ENCODE assay signal across 1 cellular context in genomic region chr19:54464624-54465266, GRCh38.
TF ChIP-seq lines count a peak whose summit lies in the region.

No MANE protein-coding gene starts in this region.

TF ChIP-seq in HEK293, 187 proteins besides CTCF, POLR2A, EP300 and RAD21 (continued from another document and continues in another):
- TF ChIP-seq, protein P1, sequence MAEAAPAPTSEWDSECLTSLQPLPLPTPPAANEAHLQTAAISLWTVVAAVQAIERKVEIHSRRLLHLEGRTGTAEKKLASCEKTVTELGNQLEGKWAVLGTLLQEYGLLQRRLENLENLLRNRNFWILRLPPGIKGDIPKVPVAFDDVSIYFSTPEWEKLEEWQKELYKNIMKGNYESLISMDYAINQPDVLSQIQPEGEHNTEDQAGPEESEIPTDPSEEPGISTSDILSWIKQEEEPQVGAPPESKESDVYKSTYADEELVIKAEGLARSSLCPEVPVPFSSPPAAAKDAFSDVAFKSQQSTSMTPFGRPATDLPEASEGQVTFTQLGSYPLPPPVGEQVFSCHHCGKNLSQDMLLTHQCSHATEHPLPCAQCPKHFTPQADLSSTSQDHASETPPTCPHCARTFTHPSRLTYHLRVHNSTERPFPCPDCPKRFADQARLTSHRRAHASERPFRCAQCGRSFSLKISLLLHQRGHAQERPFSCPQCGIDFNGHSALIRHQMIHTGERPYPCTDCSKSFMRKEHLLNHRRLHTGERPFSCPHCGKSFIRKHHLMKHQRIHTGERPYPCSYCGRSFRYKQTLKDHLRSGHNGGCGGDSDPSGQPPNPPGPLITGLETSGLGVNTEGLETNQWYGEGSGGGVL (tag by site-specific recombination; IDR thresholded peaks at IDR 0.05) = no peak
- TF ChIP-seq MZF1 (tag by site-specific recombination; IDR thresholded peaks at IDR 0.05; ENCODE audit: borderline replicate concordance) = no peak
- no peak for TF ChIP-seq ZNF404 (tag by site-specific recombination; IDR thresholded peaks at IDR 0.05)
- no peak for TF ChIP-seq ZNF510 (tag by site-specific recombination; IDR thresholded peaks at IDR 0.05; ENCODE audit: insufficient replicate concordance)
- TF ChIP-seq ZNF132 (tag by site-specific recombination; IDR thresholded peaks at IDR 0.05; ENCODE audit: borderline replicate concordance) = no peak
- peak; percentile 40; the same call in 1 of the 2 replicates for TF ChIP-seq ZBTB17 (tag by site-specific recombination; IDR thresholded peaks at IDR 0.05)
- TF ChIP-seq ZNF513 (tag by site-specific recombination; IDR thresholded peaks at IDR 0.05) = no peak
- no peak for TF ChIP-seq ZBTB10 (tag by site-specific recombination; IDR thresholded peaks at IDR 0.05)
- TF ChIP-seq ELK4 (IDR thresholded peaks at IDR 0.05; ENCODE audit: borderline replicate concordance, low read depth, low read length) = no peak
- TF ChIP-seq SCRT1 (tag by site-specific recombination; IDR thresholded peaks at IDR 0.05; ENCODE audit: borderline replicate concordance) = no peak
- TF ChIP-seq YY1 (tag by site-specific recombination; IDR thresholded peaks at IDR 0.05) = no peak
- TF ChIP-seq, protein P2, sequence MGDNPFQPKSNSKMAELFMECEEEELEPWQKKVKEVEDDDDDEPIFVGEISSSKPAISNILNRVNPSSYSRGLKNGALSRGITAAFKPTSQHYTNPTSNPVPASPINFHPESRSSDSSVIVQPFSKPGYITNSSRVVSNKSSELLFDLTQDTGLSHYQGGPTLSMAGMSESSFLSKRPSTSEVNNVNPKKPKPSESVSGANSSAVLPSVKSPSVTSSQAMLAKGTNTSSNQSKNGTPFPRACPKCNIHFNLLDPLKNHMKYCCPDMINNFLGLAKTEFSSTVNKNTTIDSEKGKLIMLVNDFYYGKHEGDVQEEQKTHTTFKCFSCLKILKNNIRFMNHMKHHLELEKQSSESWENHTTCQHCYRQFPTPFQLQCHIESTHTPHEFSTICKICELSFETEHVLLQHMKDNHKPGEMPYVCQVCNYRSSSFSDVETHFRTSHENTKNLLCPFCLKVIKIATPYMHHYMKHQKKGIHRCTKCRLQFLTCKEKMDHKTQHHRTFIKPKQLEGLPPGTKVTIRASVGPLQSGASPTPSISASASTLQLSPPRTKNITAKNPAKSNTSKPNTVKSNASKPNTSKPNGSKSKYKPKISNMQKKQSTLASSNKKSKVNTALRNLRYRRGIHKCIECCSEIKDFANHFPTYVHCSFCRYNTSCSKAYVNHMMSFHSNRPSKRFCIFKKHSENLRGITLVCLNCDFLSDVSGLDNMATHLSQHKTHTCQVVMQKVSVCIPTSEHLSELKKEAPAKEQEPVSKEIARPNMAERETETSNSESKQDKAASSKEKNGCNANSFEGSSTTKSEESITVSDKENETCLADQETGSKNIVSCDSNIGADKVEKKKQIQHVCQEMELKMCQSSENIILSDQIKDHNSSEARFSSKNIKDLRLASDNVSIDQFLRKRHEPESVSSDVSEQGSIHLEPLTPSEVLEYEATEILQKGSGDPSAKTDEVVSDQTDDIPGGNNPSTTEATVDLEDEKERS (tag by site-specific recombination; IDR thresholded peaks at IDR 0.05) = no peak
- no peak for TF ChIP-seq ZNF354C (tag by site-specific recombination; IDR thresholded peaks at IDR 0.05; ENCODE audit: borderline replicate concordance, low read depth)
- peak; percentile 82 for TF ChIP-seq KLF1 (tag by site-specific recombination; IDR thresholded peaks at IDR 0.05)
- TF ChIP-seq ZNF580 (tag by site-specific recombination; IDR thresholded peaks at IDR 0.05) = no peak
- TF ChIP-seq ZNF549 (tag by site-specific recombination; IDR thresholded peaks at IDR 0.05) = no peak
- TF ChIP-seq ZFP41 (tag by site-specific recombination; IDR thresholded peaks at IDR 0.05; ENCODE audit: borderline replicate concordance) = no peak
- TF ChIP-seq ZNF114 (tag by site-specific recombination; IDR thresholded peaks at IDR 0.05) = no peak
- TF ChIP-seq, protein P3, sequence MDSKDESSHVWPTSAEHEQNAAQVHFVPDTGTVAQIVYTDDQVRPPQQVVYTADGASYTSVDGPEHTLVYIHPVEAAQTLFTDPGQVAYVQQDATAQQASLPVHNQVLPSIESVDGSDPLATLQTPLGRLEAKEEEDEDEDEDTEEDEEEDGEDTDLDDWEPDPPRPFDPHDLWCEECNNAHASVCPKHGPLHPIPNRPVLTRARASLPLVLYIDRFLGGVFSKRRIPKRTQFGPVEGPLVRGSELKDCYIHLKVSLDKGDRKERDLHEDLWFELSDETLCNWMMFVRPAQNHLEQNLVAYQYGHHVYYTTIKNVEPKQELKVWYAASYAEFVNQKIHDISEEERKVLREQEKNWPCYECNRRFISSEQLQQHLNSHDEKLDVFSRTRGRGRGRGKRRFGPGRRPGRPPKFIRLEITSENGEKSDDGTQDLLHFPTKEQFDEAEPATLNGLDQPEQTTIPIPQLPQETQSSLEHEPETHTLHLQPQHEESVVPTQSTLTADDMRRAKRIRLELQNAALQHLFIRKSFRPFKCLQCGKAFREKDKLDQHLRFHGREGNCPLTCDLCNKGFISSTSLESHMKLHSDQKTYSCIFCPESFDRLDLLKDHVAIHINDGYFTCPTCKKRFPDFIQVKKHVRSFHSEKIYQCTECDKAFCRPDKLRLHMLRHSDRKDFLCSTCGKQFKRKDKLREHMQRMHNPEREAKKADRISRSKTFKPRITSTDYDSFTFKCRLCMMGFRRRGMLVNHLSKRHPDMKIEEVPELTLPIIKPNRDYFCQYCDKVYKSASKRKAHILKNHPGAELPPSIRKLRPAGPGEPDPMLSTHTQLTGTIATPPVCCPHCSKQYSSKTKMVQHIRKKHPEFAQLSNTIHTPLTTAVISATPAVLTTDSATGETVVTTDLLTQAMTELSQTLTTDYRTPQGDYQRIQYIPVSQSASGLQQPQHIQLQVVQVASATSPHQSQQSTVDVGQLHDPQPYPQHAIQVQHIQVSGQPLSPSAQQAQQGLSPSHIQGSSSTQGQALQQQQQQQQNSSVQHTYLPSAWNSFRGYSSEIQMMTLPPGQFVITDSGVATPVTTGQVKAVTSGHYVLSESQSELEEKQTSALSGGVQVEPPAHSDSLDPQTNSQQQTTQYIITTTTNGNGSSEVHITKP (tag by site-specific recombination; IDR thresholded peaks at IDR 0.05) = no peak; the same call in 1 of the 2 replicates
- TF ChIP-seq PRDM6 (tag by site-specific recombination; IDR thresholded peaks at IDR 0.05) = no peak
- TF ChIP-seq SCRT2 (tag by site-specific recombination; IDR thresholded peaks at IDR 0.05) = peak; percentile 40; the same call in 1 of the 2 replicates
- no peak for TF ChIP-seq ZNF155 (tag by site-specific recombination; IDR thresholded peaks at IDR 0.05)
- TF ChIP-seq, protein P4, sequence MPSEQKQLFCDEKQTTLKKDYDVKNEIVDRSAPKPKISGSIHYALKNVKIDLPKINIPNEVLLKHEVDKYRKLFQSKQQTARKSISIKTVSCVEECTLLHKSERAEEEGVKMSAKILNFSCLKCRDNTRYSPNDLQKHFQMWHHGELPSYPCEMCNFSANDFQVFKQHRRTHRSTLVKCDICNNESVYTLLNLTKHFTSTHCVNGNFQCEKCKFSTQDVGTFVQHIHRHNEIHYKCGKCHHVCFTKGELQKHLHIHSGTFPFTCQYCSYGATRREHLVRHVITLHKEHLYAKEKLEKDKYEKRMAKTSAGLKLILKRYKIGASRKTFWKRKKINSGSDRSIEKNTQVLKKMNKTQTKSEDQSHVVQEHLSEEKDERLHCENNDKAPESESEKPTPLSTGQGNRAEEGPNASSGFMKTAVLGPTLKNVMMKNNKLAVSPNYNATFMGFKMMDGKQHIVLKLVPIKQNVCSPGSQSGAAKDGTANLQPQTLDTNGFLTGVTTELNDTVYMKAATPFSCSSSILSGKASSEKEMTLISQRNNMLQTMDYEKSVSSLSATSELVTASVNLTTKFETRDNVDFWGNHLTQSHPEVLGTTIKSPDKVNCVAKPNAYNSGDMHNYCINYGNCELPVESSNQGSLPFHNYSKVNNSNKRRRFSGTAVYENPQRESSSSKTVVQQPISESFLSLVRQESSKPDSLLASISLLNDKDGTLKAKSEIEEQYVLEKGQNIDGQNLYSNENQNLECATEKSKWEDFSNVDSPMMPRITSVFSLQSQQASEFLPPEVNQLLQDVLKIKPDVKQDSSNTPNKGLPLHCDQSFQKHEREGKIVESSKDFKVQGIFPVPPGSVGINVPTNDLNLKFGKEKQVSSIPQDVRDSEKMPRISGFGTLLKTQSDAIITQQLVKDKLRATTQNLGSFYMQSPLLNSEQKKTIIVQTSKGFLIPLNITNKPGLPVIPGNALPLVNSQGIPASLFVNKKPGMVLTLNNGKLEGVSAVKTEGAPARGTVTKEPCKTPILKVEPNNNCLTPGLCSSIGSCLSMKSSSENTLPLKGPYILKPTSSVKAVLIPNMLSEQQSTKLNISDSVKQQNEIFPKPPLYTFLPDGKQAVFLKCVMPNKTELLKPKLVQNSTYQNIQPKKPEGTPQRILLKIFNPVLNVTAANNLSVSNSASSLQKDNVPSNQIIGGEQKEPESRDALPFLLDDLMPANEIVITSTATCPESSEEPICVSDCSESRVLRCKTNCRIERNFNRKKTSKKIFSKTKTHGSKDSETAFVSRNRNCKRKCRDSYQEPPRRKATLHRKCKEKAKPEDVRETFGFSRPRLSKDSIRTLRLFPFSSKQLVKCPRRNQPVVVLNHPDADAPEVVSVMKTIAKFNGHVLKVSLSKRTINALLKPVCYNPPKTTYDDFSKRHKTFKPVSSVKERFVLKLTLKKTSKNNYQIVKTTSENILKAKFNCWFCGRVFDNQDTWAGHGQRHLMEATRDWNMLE (tag by site-specific recombination; conservative IDR thresholded peaks at IDR 0.05; ENCODE audit: low read depth) = no peak
- no peak for TF ChIP-seq PRDM4 (tag by site-specific recombination; IDR thresholded peaks at IDR 0.05)
- no peak for TF ChIP-seq GFI1B (tag by site-specific recombination; IDR thresholded peaks at IDR 0.05)
- TF ChIP-seq IKZF3 (tag by site-specific recombination; IDR thresholded peaks at IDR 0.05) = no peak
- no peak for TF ChIP-seq ZNF394 (tag by site-specific recombination; IDR thresholded peaks at IDR 0.05; ENCODE audit: borderline replicate concordance)
- peak; percentile 73 for TF ChIP-seq ZNF623 (tag by site-specific recombination; IDR thresholded peaks at IDR 0.05)
- no peak for TF ChIP-seq ZNF624 (tag by site-specific recombination; IDR thresholded peaks at IDR 0.05)
